ENCODE assay signal across 1 cellular context in genomic region chr10:70509376-70509775, GRCh38.
TF ChIP-seq lines count a peak whose summit lies in the region.

No MANE protein-coding gene starts in this region.

TF ChIP-seq in SK-N-SH, 30 proteins besides CTCF, POLR2A, EP300 and RAD21:
- TF ChIP-seq RCOR1 (IDR thresholded peaks at IDR 0.05; ENCODE audit: low read length) (no peak), JUND (IDR thresholded peaks at IDR 0.05) (no peak), GATA2 (CRISPR knock-in tag; IDR thresholded peaks at IDR 0.05) (no peak), ELF1 (IDR thresholded peaks at IDR 0.05) (no peak), EZH2phosphoT487 (IDR thresholded peaks at IDR 0.05; ENCODE audit: borderline replicate concordance, low read depth) (no peak), RXRA (IDR thresholded peaks at IDR 0.05; ENCODE audit: borderline replicate concordance, low read depth) (no peak), ZBTB33 (IDR thresholded peaks at IDR 0.05; ENCODE audit: borderline replicate concordance, low read depth) (no peak), YY1 (IDR thresholded peaks at IDR 0.05; ENCODE audit: low read depth) (no peak), SIN3A (IDR thresholded peaks at IDR 0.05; ENCODE audit: borderline replicate concordance, low read depth, low read length) (no peak), FOXJ3 (CRISPR knock-in tag; IDR thresholded peaks at IDR 0.05) (no peak), SMC3 (IDR thresholded peaks at IDR 0.05; ENCODE audit: low read depth, low read length) (no peak), USF2 (IDR thresholded peaks at IDR 0.05; ENCODE audit: borderline replicate concordance, low read depth, low read length) (no peak)
